31 cellular contexts compared by ENCODE assay signal in genomic region chr1:101704895-101705294, GRCh38.
"Had no signal": no experiment of that assay in that cellular context is flagged by ENCODE, and none has a peak within 500 bp of the region (broad histone marks: within the 10 kb centered on the region; RNA-seq: fewer than 3 reads in every experiment).

No MANE protein-coding gene starts in this region.

- H3K9me3 Mint-ChIP-seq: naive thymus-derived CD8-positive, alpha-beta T cell; nephron; neural crest cell; stimulated activated naive B cell treated with anti-CD40 and anti-IgM and Interleukin-4, amounts not matched to agents 10 μg/mL and 1 μg/mL and 100 μg/mL, for 72 hours had no signal

- DNase-seq: hypothalamus; kidney glomerular epithelial cell; left cardiac atrium; left ventricle myocardium superior; lower lobe of right lung; mammary epithelial cell; mesenchymal stem cell; naive thymus-derived CD8-positive, alpha-beta T cell; nucleus accumbens; pancreas; posterior cingulate gyrus; retina; right cardiac atrium; stimulated activated CD4-positive, alpha-beta T cell treated with anti-CD3 and anti-CD28 coated beads, Interleukin-12 subunit alpha, Interleukin-12 subunit beta, amount 100 ng/mL, for 4 hours; stimulated activated CD4-positive, alpha-beta T cell treated with anti-CD3 and anti-CD28 coated beads, Interleukin-15, amount 100 ng/mL, for 24 hours; stimulated activated CD4-positive, alpha-beta T cell treated with anti-CD3 and anti-CD28 coated beads, Interleukin-2, amount 100 ng/mL, for 24 hours; stimulated activated CD4-positive, alpha-beta T cell treated with anti-CD3 and anti-CD28 coated beads, Interleukin-4, amount 100 ng/mL, for 1 hour; stimulated activated naive B cell treated with anti-CD40 and anti-IgM and Interleukin-4, amounts not matched to agents 10 μg/mL and 1 μg/mL and 100 μg/mL, for 72 hours; stimulated activated naive CD8-positive, alpha-beta T cell treated with anti-CD3 and anti-CD28 coated beads, Interleukin-15, Interleukin-2, amounts not matched to agents 100 U/mL and 50 U/mL, for 24 hours; stomach; tibial artery; trophoblast cell; upper lobe of right lung had no signal

- H3K4me3 ChIP-seq: lower lobe of right lung, pancreas, prostate gland, skin epidermis, stomach, suprapubic skin, thoracic aorta, tibial artery, upper lobe of right lung had no signal

- H3K27me3 Mint-ChIP-seq: stimulated activated naive B cell treated with anti-CD40 and anti-IgM and Interleukin-4, amounts not matched to agents 10 μg/mL and 1 μg/mL and 100 μg/mL, for 72 hours had no signal

- ATAC-seq: left cardiac atrium; left lobe of liver; left ventricle myocardium superior; lower lobe of right lung; naive thymus-derived CD8-positive, alpha-beta T cell; pancreas; right cardiac atrium; sciatic nerve; stimulated activated naive B cell treated with anti-CD40 and anti-IgM and Interleukin-4, amounts not matched to agents 10 μg/mL and 1 μg/mL and 100 μg/mL, for 72 hours; stimulated activated naive CD8-positive, alpha-beta T cell treated with anti-CD3 and anti-CD28 coated beads, Interleukin-15, Interleukin-2, amounts not matched to agents 100 U/mL and 50 U/mL, for 24 hours; upper lobe of right lung had no signal

- H3K27ac Mint-ChIP-seq: naive thymus-derived CD8-positive, alpha-beta T cell; nephron; stimulated activated naive B cell treated with anti-CD40 and anti-IgM and Interleukin-4, amounts not matched to agents 10 μg/mL and 1 μg/mL and 100 μg/mL, for 72 hours had no signal

- H3K4me1 Mint-ChIP-seq: naive thymus-derived CD8-positive, alpha-beta T cell; nephron; neural crest cell; stimulated activated naive B cell treated with anti-CD40 and anti-IgM and Interleukin-4, amounts not matched to agents 10 μg/mL and 1 μg/mL and 100 μg/mL, for 72 hours had no signal

- H3K36me3 Mint-ChIP-seq: naive thymus-derived CD8-positive, alpha-beta T cell; stimulated activated naive B cell treated with anti-CD40 and anti-IgM and Interleukin-4, amounts not matched to agents 10 μg/mL and 1 μg/mL and 100 μg/mL, for 72 hours had no signal

- H3K4me3 Mint-ChIP-seq: naive thymus-derived CD8-positive, alpha-beta T cell; nephron; neural crest cell; stimulated activated naive B cell treated with anti-CD40 and anti-IgM and Interleukin-4, amounts not matched to agents 10 μg/mL and 1 μg/mL and 100 μg/mL, for 72 hours had no signal
